28 cellular contexts compared by ENCODE assay signal in genomic region chr3:116930786-116931185, GRCh38.
A peak's percentile ranks its signal among the peaks of the same experiment; 100 is the strongest.
DNase-seq lines count a peak whose midpoint lies in the region; ATAC-seq, FAIRE-seq and TF ChIP-seq lines count a peak whose summit lies in the region.
"Had no signal": no experiment of that assay in that cellular context is flagged by ENCODE, and none has a peak within 500 bp of the region (broad histone marks: within the 10 kb centered on the region; RNA-seq: fewer than 3 reads in every experiment).

No MANE protein-coding gene starts in this region.

- H3K36me3 ChIP-seq in PC-3 (ENCODE audit: low read depth, low read length) = no peaks in the 10 kb centered on the region
- no peaks in the 10 kb centered on the region for H3K36me3 ChIP-seq in endothelial cell of umbilical vein (ENCODE audit: control insufficient read depth in 2 of 2, extremely low read depth in 1 of 2, insufficient read depth in 2 of 2, low read length in 2 of 2)
- no peaks in the 10 kb centered on the region for H3K36me3 ChIP-seq in mesendoderm (ENCODE audit: control insufficient read depth, insufficient read depth, low read length)
- H3K36me3 ChIP-seq: colonic mucosa, heart left ventricle, neutrophil, SJSA1 had no signal

- H3K23ac ChIP-seq in mesendoderm (ENCODE audit: low read length) = no peak overlapping the region

- intact Hi-C loops in PC-3 (cut with micrococcal nuclease) (no loop called here), endothelial cell of umbilical vein (cut with micrococcal nuclease) (no loop called here)

- H3K9me3 ChIP-seq in PC-3 (ENCODE audit: low read length) = 0 out of 2 replicates have a peak, but pooled peaks cover 6% of the 10 kb centered on the region
- H3K9me3 ChIP-seq in endothelial cell of umbilical vein (replicated peaks; ENCODE audit: control insufficient read depth, insufficient read depth, low read length) = no peaks in the 10 kb centered on the region
- H3K9me3 ChIP-seq: body of pancreas, colonic mucosa, neutrophil, psoas muscle, SJSA1 had no signal

- no peaks in the 10 kb centered on the region for H3K36me3 Mint-ChIP-seq in HFFc6 (ENCODE audit: low read depth)
- H3K36me3 Mint-ChIP-seq: CD4-positive, CD25-positive, alpha-beta regulatory T cell had no signal

- H2AFZ ChIP-seq in PC-3 (ENCODE audit: low read length) = no peak overlapping the region
- peak overlapping the region; percentile 71 for H2AFZ ChIP-seq in endothelial cell of umbilical vein (ENCODE audit: low read depth, low read length)

- TF ChIP-seq POLR2A in endothelial cell of umbilical vein (IDR thresholded peaks at IDR 0.05; ENCODE audit: low read depth, low read length) = no peak

- no peak overlapping the region for H3K56ac ChIP-seq in mesendoderm (ENCODE audit: low read length)

- no peaks in the 10 kb centered on the region for H3K79me1 ChIP-seq in mesendoderm (ENCODE audit: low read length)

- 0 out of 2 replicates have a peak, but pooled peaks cover 4% of the 10 kb centered on the region for H3K4me1 ChIP-seq in PC-3 (ENCODE audit: insufficient read depth, low read length)
- H3K4me1 ChIP-seq in endothelial cell of umbilical vein (ENCODE audit: control insufficient read depth, extremely low read depth, insufficient read depth, low read length) = peaks cover 26% of the 10 kb centered on the region
- peaks cover 4% of the 10 kb centered on the region for H3K4me1 ChIP-seq in mesendoderm (ENCODE audit: control insufficient read depth, low read depth, low read length)
- H3K4me1 ChIP-seq: body of pancreas, colonic mucosa, heart left ventricle, psoas muscle had no signal

- no peak overlapping the region for H2BK120ac ChIP-seq in mesendoderm (ENCODE audit: low read depth, low read length)

- dilution Hi-C loops in endothelial cell of umbilical vein (cut with MboI; ENCODE audit: extremely low pct_ligation_motif_present, low sequenced_read_pairs) = no loop called here

- H3K4me2 ChIP-seq in PC-3 (ENCODE audit: low read length) = no peak overlapping the region
- peak overlapping the region; percentile 32 for H3K4me2 ChIP-seq in endothelial cell of umbilical vein (ENCODE audit: insufficient read depth, low read length)
- no peak overlapping the region for H3K4me2 ChIP-seq in mesendoderm (ENCODE audit: low read length)

- H4K5ac ChIP-seq in mesendoderm (ENCODE audit: low read length) = no peak overlapping the region

- no CpG with 5 or more reads among the region's 5 CpGs for WGBS in mesendoderm (ENCODE audit: extremely low coverage, insufficient coverage, low lambda C conversion rate)

- no peak overlapping the region for H3K18ac ChIP-seq in mesendoderm (ENCODE audit: low read length)

- no peak overlapping the region for H3K27ac ChIP-seq in PC-3 (ENCODE audit: low read length)
- peak overlapping the region; percentile 93 for H3K27ac ChIP-seq in endothelial cell of umbilical vein (ENCODE audit: insufficient read depth, low read depth, low read length)
- no peak overlapping the region for H3K27ac ChIP-seq in mesendoderm (ENCODE audit: low read depth, low read length)
- H3K27ac ChIP-seq: body of pancreas, colonic mucosa, heart left ventricle, neutrophil, psoas muscle, SJSA1 had no signal

- H4K20me1 ChIP-seq in PC-3 (ENCODE audit: low read length) (no peaks in the 10 kb centered on the region), endothelial cell of umbilical vein (replicated peaks; ENCODE audit: control insufficient read depth, extremely low read depth, insufficient read depth, low read length) (no peaks in the 10 kb centered on the region)

- H4K8ac ChIP-seq in mesendoderm (ENCODE audit: low read depth, low read length) = no peak overlapping the region

- peak; percentile 15 for DNase-seq in Daoy (ENCODE audit: low read depth)
- peak; percentile 46 for DNase-seq in PC-3
- peak; percentile 18 for DNase-seq in endothelial cell of umbilical vein (ENCODE audit: low read depth, low spot score)
- DNase-seq in mesendoderm = peak; percentile 18
- DNase-seq in amniotic stem cell (lab: John Stamatoyannopoulos, UW) = no peak
- DNase-seq in HFFc6 = no peak
- DNase-seq: activated CD4-positive, alpha-beta T cell treated with anti-CD3 and anti-CD28 coated beads, Interleukin-2, amount 10 ng/mL, durations not matched to agents 24 days and 14 days; body of pancreas; CD4-positive, CD25-positive, alpha-beta regulatory T cell; colonic mucosa; endodermal cell; heart left ventricle; NCI-H1436; NCI-H510A treated with DMSO at 0.1 percent for 48 hours; NK-92 treated with Interleukin-12 subunit alpha and Interleukin-12 subunit beta, amount 100 ng/mL, for 24 hours; psoas muscle; stimulated activated CD4-positive, alpha-beta T cell treated with anti-CD3 and anti-CD28 coated beads, Interleukin-1b, Interleukin-23, amount 100 ng/mL, for 48 hours; substantia nigra; T-helper 2 cell had no signal

- TF ChIP-seq CTCF in PC-3 (conservative IDR thresholded peaks at IDR 0.05; ENCODE audit: low read depth, low read length) = no peak
- TF ChIP-seq CTCF in endothelial cell of umbilical vein (IDR thresholded peaks at IDR 0.05; ENCODE audit: extremely low read depth in 1 of 2, insufficient read depth in 1 of 2, low read depth in 1 of 2, low read length in 2 of 2) = no peak
- TF ChIP-seq CTCF in HFFc6 (IDR thresholded peaks at IDR 0.05) = no peak

- H2BK5ac ChIP-seq in mesendoderm (ENCODE audit: low read length) = no peak overlapping the region

- H3K27me3 Mint-ChIP-seq in HFFc6 (ENCODE audit: insufficient read depth) = no peaks in the 10 kb centered on the region; the same call in 1 of the 2 replicates
- H3K27me3 Mint-ChIP-seq: activated CD4-positive, alpha-beta T cell treated with anti-CD3 and anti-CD28 coated beads, Interleukin-2, amount 10 ng/mL, durations not matched to agents 24 days and 14 days; CD4-positive, CD25-positive, alpha-beta regulatory T cell had no signal

- ATAC-seq in PC-3 (no peak), HG03097 (IDR thresholded peaks at IDR 0.05; ENCODE audit: low FRiP score, unreplicated experiment) (no peak), HG03108 (IDR thresholded peaks at IDR 0.05; ENCODE audit: unreplicated experiment) (no peak)
- ATAC-seq: activated naive CD4-positive, alpha-beta T cell treated with anti-CD3 and anti-CD28 coated beads, Interleukin-2, amount 50 U/mL, for 72 hours; body of pancreas; heart left ventricle; psoas muscle had no signal

- BruUV-seq in PC-3 (replicated peaks; lab: Mats Ljungman, UMichigan) (no TSS peak), endothelial cell of umbilical vein (replicated peaks; lab: Mats Ljungman, UMichigan) (no TSS peak)

- POLR2A ChIA-PET in PC-3 (lab: Charles Lee; ENCODE audit: unreplicated experiment) = no interaction called here
- POLR2A ChIA-PET in endothelial cell of umbilical vein (lab: Charles Lee) = no interaction called here

- H3K27me3 ChIP-seq in PC-3 (ENCODE audit: low read length) (no peaks in the 10 kb centered on the region), endothelial cell of umbilical vein (ENCODE audit: control insufficient read depth in 2 of 2, insufficient read depth in 2 of 2, low read length in 2 of 2) (no peaks in the 10 kb centered on the region), mesendoderm (ENCODE audit: insufficient read depth, low read length, poor library complexity) (no peaks in the 10 kb centered on the region)
- H3K27me3 ChIP-seq: body of pancreas, colonic mucosa, heart left ventricle, neutrophil, SJSA1 had no signal

- H3K9me3 Mint-ChIP-seq in HFFc6 = peaks cover 49% of the 10 kb centered on the region
- H3K9me3 Mint-ChIP-seq: activated CD4-positive, alpha-beta T cell treated with anti-CD3 and anti-CD28 coated beads, Interleukin-2, amount 10 ng/mL, durations not matched to agents 24 days and 14 days; activated T-helper 1 cell treated with anti-CD3 and anti-CD28 coated beads, Interleukin-12 subunit alpha, Interleukin-12 subunit beta, Interleukin-2, Interleukin-4 antibody, amounts not matched to agents 30 ng/mL and 10 ng/mL and 1 ng/mL, durations not matched to agents 14 hours and 24 hours and 36 hours had no signal

- no peaks in the 10 kb centered on the region for H3K9me2 ChIP-seq in PC-3 (replicated peaks; ENCODE audit: low read length)

- CTCF ChIA-PET in PC-3 (lab: Charles Lee) (no interaction called here), endothelial cell of umbilical vein (lab: Charles Lee) (interaction anchor here (1.0 to 1.6 kb wide), 3 partner anchors 11 to 643 kb away, joined by 3 to 5 read pairs (median 4); no protein-coding TSS in a partner anchor)

- H3K27ac Mint-ChIP-seq in HFFc6 = no peak overlapping the region
- H3K27ac Mint-ChIP-seq: activated CD4-positive, alpha-beta T cell treated with anti-CD3 and anti-CD28 coated beads, Interleukin-2, amount 10 ng/mL, durations not matched to agents 24 days and 14 days; activated naive CD4-positive, alpha-beta T cell treated with anti-CD3 and anti-CD28 coated beads, Interleukin-2, amount 50 U/mL, for 72 hours; activated T-helper 1 cell treated with anti-CD3 and anti-CD28 coated beads, Interleukin-12 subunit alpha, Interleukin-12 subunit beta, Interleukin-2, Interleukin-4 antibody, amounts not matched to agents 30 ng/mL and 10 ng/mL and 1 ng/mL, durations not matched to agents 14 hours and 24 hours and 36 hours; CD4-positive, CD25-positive, alpha-beta regulatory T cell; endodermal cell had no signal

- H3K4me3 ChIP-seq in PC-3 (ENCODE audit: low read length) = no peak overlapping the region
- no peak overlapping the region for H3K4me3 ChIP-seq in endothelial cell of umbilical vein (replicated peaks in 1 of 3; ENCODE audit: insufficient read depth in 1 of 3, low read depth in 1 of 3, low read length in 3 of 3)
- no peak overlapping the region for H3K4me3 ChIP-seq in mesendoderm (ENCODE audit: low read length)
- H3K4me3 ChIP-seq: body of pancreas, colonic mucosa, heart left ventricle, psoas muscle, SJSA1 had no signal

- H3K9me1 ChIP-seq in endothelial cell of umbilical vein (replicated peaks; ENCODE audit: control insufficient read depth, extremely low read depth, insufficient read depth, low read length) = no peaks in the 10 kb centered on the region

- H3K4me3 Mint-ChIP-seq in HFFc6 = no peak overlapping the region
- H3K4me3 Mint-ChIP-seq: activated CD4-positive, alpha-beta T cell treated with anti-CD3 and anti-CD28 coated beads, Interleukin-2, amount 10 ng/mL, durations not matched to agents 24 days and 14 days; activated T-helper 1 cell treated with anti-CD3 and anti-CD28 coated beads, Interleukin-12 subunit alpha, Interleukin-12 subunit beta, Interleukin-2, Interleukin-4 antibody, amounts not matched to agents 30 ng/mL and 10 ng/mL and 1 ng/mL, durations not matched to agents 14 hours and 24 hours and 36 hours; CD4-positive, CD25-positive, alpha-beta regulatory T cell; endodermal cell had no signal

- H3F3A ChIP-seq in PC-3 (ENCODE audit: low read length, unreplicated experiment) = no peaks in the 10 kb centered on the region

- H2BK15ac ChIP-seq in mesendoderm (replicated peaks; ENCODE audit: low read depth) = no peak overlapping the region

- H2AK5ac ChIP-seq in mesendoderm (ENCODE audit: low read length) = no peak overlapping the region

- no peaks in the 10 kb centered on the region for H3K79me2 ChIP-seq in PC-3 (ENCODE audit: low read length)
- H3K79me2 ChIP-seq in endothelial cell of umbilical vein (ENCODE audit: control insufficient read depth, insufficient read depth, low read length) = no peaks in the 10 kb centered on the region
- H3K79me2 ChIP-seq in mesendoderm (ENCODE audit: control insufficient read depth, insufficient read depth, low read length) = no peaks in the 10 kb centered on the region

- no peak overlapping the region for H3K9ac ChIP-seq in PC-3 (ENCODE audit: low read length)
- H3K9ac ChIP-seq in endothelial cell of umbilical vein (replicated peaks; ENCODE audit: extremely low read depth, insufficient read depth, low read length) = no peak overlapping the region
- no peak overlapping the region for H3K9ac ChIP-seq in mesendoderm (ENCODE audit: low read length)

- H3K4ac ChIP-seq in mesendoderm (ENCODE audit: low read depth, low read length) = no peak overlapping the region

- no peaks in the 10 kb centered on the region for H3K4me1 Mint-ChIP-seq in HFFc6 (ENCODE audit: low read depth)
- H3K4me1 Mint-ChIP-seq: activated CD4-positive, alpha-beta T cell treated with anti-CD3 and anti-CD28 coated beads, Interleukin-2, amount 10 ng/mL, durations not matched to agents 24 days and 14 days; CD4-positive, CD25-positive, alpha-beta regulatory T cell had no signal

- peak; percentile 48 for FAIRE-seq in endothelial cell of umbilical vein (lab: Jason Lieb, UNC)
- FAIRE-seq: GM12891, GM19239, RCC 7860 had no signal

Comparison
In these comparisons a context has a peak if more than half of its experiments do, and no peak if none do; other contexts are left out.
1. DNase-seq: peak in Daoy (single experiment), PC-3 (single experiment), endothelial cell of umbilical vein (single experiment) and mesendoderm (single experiment); none in amniotic stem cell (single experiment) and HFFc6 (single experiment).